In the genomic region with DNA sequence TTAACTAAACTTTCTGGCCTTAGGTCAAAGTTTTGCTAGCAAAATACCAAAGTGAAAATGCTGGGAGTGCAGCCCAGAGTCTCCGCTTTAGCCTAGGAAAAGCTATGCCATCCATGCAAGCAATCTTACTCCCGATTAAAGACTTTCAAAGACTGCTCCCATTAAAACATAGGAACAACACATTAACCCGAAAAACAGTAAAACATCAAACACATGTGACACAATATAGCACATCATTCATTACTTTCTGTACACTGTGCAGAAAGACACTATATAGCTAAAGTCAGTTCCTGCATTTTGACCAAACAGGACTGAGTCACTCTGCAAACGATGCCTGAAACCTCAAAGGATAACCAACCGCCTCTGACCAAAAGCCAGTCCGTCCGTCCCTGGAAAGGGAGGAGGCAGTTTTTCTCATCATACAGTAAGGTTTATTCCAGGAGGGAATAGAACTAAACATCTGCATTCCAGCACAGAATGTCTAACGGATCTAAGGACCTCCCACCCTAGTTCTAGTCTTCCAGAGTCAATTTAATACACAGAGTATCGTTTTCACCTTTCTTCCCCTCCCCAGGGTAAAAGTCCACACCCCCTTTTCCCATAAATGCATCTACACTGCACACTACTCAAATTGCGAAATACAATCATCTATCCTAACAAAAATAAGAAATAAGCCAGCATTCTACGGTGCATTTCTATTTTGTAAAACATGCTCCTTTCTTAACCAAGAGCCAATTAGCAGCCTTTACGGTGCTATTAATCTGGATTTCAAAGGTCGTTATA, we compare ENCODE assay signal across 1 cellular context.
TF ChIP-seq lines count a peak whose summit lies in the region.

No MANE protein-coding gene starts in this region.

TF ChIP-seq in SK-N-SH, 30 proteins besides CTCF, POLR2A, EP300 and RAD21 (continued from another document):
- TF ChIP-seq FOXJ3 (CRISPR knock-in tag; IDR thresholded peaks at IDR 0.05) (no peak), TCF12 (IDR thresholded peaks at IDR 0.05) (0 out of 2 replicates have a peak, but pooled peaks have one; percentile 4), NRF1 (IDR thresholded peaks at IDR 0.05; ENCODE audit: low read depth, low read length) (no peak)
